In the genomic region with DNA sequence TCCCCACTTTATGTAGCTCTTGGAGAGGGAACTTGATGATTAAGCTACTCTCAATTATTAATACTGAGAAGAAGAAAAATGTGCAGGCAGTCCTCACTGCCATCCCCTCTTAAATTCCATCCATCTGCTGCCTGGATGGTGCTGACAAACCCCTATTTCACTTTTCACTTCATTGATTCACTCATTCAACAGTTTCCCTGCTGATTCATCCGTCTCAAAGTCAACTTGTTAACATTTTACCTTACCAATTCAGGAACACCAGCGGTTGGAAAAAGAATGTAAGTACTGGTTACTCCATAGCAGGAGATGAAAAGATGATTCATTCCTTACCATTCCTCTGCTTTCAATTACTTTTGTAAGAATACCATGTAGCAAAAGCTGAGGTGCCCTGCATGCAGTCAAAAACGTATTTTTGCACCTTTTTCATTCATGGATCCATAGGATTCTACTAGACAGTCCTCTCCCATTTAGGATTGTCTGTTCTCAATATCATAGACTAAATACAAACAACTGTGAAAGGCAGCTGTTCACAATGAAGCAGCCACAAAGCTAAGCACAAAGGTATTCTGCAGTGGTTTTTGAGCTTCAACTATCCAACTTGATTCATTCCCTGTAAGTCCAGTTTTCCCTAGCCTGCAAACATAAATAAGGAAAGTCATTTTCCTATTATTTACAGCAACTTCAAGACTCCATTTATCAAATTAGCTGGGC, we compare ENCODE assay signal across 13 cellular contexts.
DNase-seq lines count a peak whose midpoint lies in the region; ATAC-seq and TF ChIP-seq lines count a peak whose summit lies in the region.
"Had no signal": no experiment of that assay in that cellular context is flagged by ENCODE, and none has a peak within 500 bp of the region (broad histone marks: within the 10 kb centered on the region; RNA-seq: fewer than 3 reads in every experiment).

No MANE protein-coding gene starts in this region.

- no peak overlapping the region for H4K8ac ChIP-seq in mesenchymal stem cell (ENCODE audit: low read length)

- no peak overlapping the region for H2AFZ ChIP-seq in mammary epithelial cell (ENCODE audit: low read depth, low read length)
- H2AFZ ChIP-seq in mesenchymal stem cell (ENCODE audit: low read depth, low read length): no peak overlapping the region
- H2AFZ ChIP-seq in Karpas-422 (ENCODE audit: low read length): no peak overlapping the region

- H3K4me1 Mint-ChIP-seq in activated CD8-positive, alpha-beta T cell treated with anti-CD3 and anti-CD28 coated beads for 36 hours (ENCODE audit: low read depth): peaks cover 22% of the 10 kb centered on the region
- H3K4me1 Mint-ChIP-seq: activated B cell treated with CpG ODN at 0.5 μM for 24 hours had no signal

- no peak overlapping the region for H2BK12ac ChIP-seq in mesenchymal stem cell (ENCODE audit: low read length in 2 of 2)

- H3K27ac Mint-ChIP-seq in activated CD8-positive, alpha-beta T cell treated with anti-CD3 and anti-CD28 coated beads for 36 hours: no peak overlapping the region
- H3K27ac Mint-ChIP-seq: activated B cell treated with CpG ODN at 0.5 μM for 24 hours had no signal

- H3K9me3 ChIP-seq in mammary epithelial cell (replicated peaks; ENCODE audit: insufficient read depth, low read length): no peaks in the 10 kb centered on the region
- no peaks in the 10 kb centered on the region for H3K9me3 ChIP-seq in mesenchymal stem cell (ENCODE audit: control insufficient read depth, low read length)
- no peaks in the 10 kb centered on the region for H3K9me3 ChIP-seq in Karpas-422 (ENCODE audit: low read length)
- H3K9me3 ChIP-seq: MG63, uterus had no signal

- dilution Hi-C loops in mammary epithelial cell (cut with HindIII; ENCODE audit: low sequenced_read_pairs): no loop called here

- no peaks in the 10 kb centered on the region for H3K27me3 ChIP-seq in mammary epithelial cell (ENCODE audit: insufficient read depth, low read length)
- H3K27me3 ChIP-seq in mesenchymal stem cell (ENCODE audit: control insufficient read depth in 1 of 2, insufficient read depth in 1 of 2, low read length in 2 of 2): no peaks in the 10 kb centered on the region
- H3K27me3 ChIP-seq in Karpas-422 (ENCODE audit: low read length): 0 out of 2 replicates have a peak, but pooled peaks cover 3% of the 10 kb centered on the region
- H3K27me3 ChIP-seq: MG63, uterus had no signal

- 65% methylated on average over 3 of the region's 3 CpGs for WGBS in mammary epithelial cell (ENCODE audit: low coverage, missing lambda C conversion rate)
- WGBS in mesenchymal stem cell: 24% methylated on average over 3 of the region's 3 CpGs

- BruUV-seq in mammary epithelial cell (replicated peaks; lab: Mats Ljungman, UMichigan): no TSS peak

- H3K14ac ChIP-seq in mesenchymal stem cell (ENCODE audit: low read length in 2 of 2): no peak overlapping the region

- no peak overlapping the region for H4K91ac ChIP-seq in mesenchymal stem cell (ENCODE audit: low read length)

- H2AK5ac ChIP-seq in mesenchymal stem cell (ENCODE audit: low read length, severe bottlenecking): peak overlapping the region; percentile 71

- DNase-seq in AG20443 (ENCODE audit: low spot score) (peak; percentile 65), HS-5 (ENCODE audit: low read depth) (peak; percentile 92), mammary epithelial cell (peak; percentile 90), mesenchymal stem cell (peak; percentile 88), Karpas-422 (no peak)
- no peak for DNase-seq in activated CD8-positive, alpha-beta T cell treated with anti-CD3 and anti-CD28 coated beads for 36 hours
- DNase-seq: activated B cell treated with CpG ODN at 0.5 μM for 24 hours, MG63, NCI-H510A, uterus had no signal

- no peak for TF ChIP-seq CTCF in mammary epithelial cell (conservative IDR thresholded peaks at IDR 0.05 in 1 of 2, IDR thresholded peaks at IDR 0.05 in 1 of 2; ENCODE audit: extremely low read depth in 1 of 2, insufficient read depth in 1 of 2, low read depth in 1 of 2, low read length in 2 of 2)
- TF ChIP-seq CTCF in activated CD8-positive, alpha-beta T cell treated with anti-CD3 and anti-CD28 coated beads for 36 hours (IDR thresholded peaks at IDR 0.05): no peak

- no peak overlapping the region for H2BK120ac ChIP-seq in mesenchymal stem cell (ENCODE audit: low read depth, low read length)

- H3K27ac ChIP-seq in mammary epithelial cell (ENCODE audit: insufficient read depth, low read depth, low read length) (no peak overlapping the region), mesenchymal stem cell (ENCODE audit: low read length, poor library complexity, severe bottlenecking) (peak overlapping the region; percentile 92), Karpas-422 (ENCODE audit: low read length) (no peak overlapping the region)
- H3K27ac ChIP-seq: uterus had no signal

- no peak overlapping the region for H3K4ac ChIP-seq in mesenchymal stem cell (ENCODE audit: low read depth in 1 of 2, low read length in 2 of 2)

- no peak for ATAC-seq in activated CD8-positive, alpha-beta T cell treated with anti-CD3 and anti-CD28 coated beads for 36 hours
- no peak for ATAC-seq in HG03439 (IDR thresholded peaks at IDR 0.05; ENCODE audit: unreplicated experiment)
- ATAC-seq in HG03520 (IDR thresholded peaks at IDR 0.05; ENCODE audit: unreplicated experiment): no peak

- no peaks in the 10 kb centered on the region for H3K36me3 Mint-ChIP-seq in activated CD8-positive, alpha-beta T cell treated with anti-CD3 and anti-CD28 coated beads for 36 hours (ENCODE audit: low read depth)

- no peaks in the 10 kb centered on the region for H3K79me1 ChIP-seq in mesenchymal stem cell (replicated peaks; ENCODE audit: low read length, poor library complexity, severe bottlenecking)

- H3K4me1 ChIP-seq in mammary epithelial cell (ENCODE audit: insufficient read depth, low read length) (peaks cover 16% of the 10 kb centered on the region), mesenchymal stem cell (ENCODE audit: control insufficient read depth, insufficient read depth, low read depth, low read length) (peaks cover 17% of the 10 kb centered on the region), Karpas-422 (ENCODE audit: low read length) (no peaks in the 10 kb centered on the region)

- H3K9ac ChIP-seq in mammary epithelial cell (ENCODE audit: insufficient read depth, low read length) (no peak overlapping the region), mesenchymal stem cell (ENCODE audit: low read length) (peak overlapping the region; percentile 91), Karpas-422 (ENCODE audit: low read length) (no peak overlapping the region)

- H2BK15ac ChIP-seq in mesenchymal stem cell (ENCODE audit: low read depth, poor library complexity, severe bottlenecking): no peak overlapping the region

- H3K9me3 Mint-ChIP-seq in activated CD8-positive, alpha-beta T cell treated with anti-CD3 and anti-CD28 coated beads for 36 hours: no peaks in the 10 kb centered on the region
- H3K9me3 Mint-ChIP-seq: activated B cell treated with CpG ODN at 0.5 μM for 24 hours had no signal

- no peak overlapping the region for H3K23ac ChIP-seq in mesenchymal stem cell (ENCODE audit: low read length in 2 of 2)

- H3K9me2 ChIP-seq in Karpas-422 (replicated peaks; ENCODE audit: insufficient read depth, low read length): no peaks in the 10 kb centered on the region

- H3K4me3 ChIP-seq in mammary epithelial cell (replicated peaks in 1 of 3; ENCODE audit: insufficient read depth in 1 of 3, low read depth in 2 of 3, low read length in 3 of 3) (no peak overlapping the region), mesenchymal stem cell (ENCODE audit: insufficient read depth in 1 of 2, low read depth in 1 of 2, low read length in 2 of 2) (no peak overlapping the region), Karpas-422 (ENCODE audit: low read length) (no peak overlapping the region)
- H3K4me3 ChIP-seq: coronary artery, MG63, uterus had no signal

- H2BK5ac ChIP-seq in mesenchymal stem cell (ENCODE audit: low read depth, low read length, poor library complexity, severe bottlenecking): no peak overlapping the region

- H4K20me1 ChIP-seq in mammary epithelial cell (ENCODE audit: insufficient read depth, low read length): no peaks in the 10 kb centered on the region
- H4K20me1 ChIP-seq in Karpas-422 (ENCODE audit: insufficient read depth, low read depth, low read length): no peaks in the 10 kb centered on the region

- H3K4me2 ChIP-seq in mammary epithelial cell (ENCODE audit: insufficient read depth, low read depth, low read length): no peak overlapping the region
- H3K4me2 ChIP-seq in mesenchymal stem cell (ENCODE audit: low read length, poor library complexity, severe bottlenecking): no peak overlapping the region
- H3K4me2 ChIP-seq in Karpas-422 (ENCODE audit: low read depth, low read length, poor library complexity, severe bottlenecking): no peak overlapping the region

- CTCF ChIA-PET in mammary epithelial cell (lab: Charles Lee; ENCODE audit: low non-redundant PET): no interaction called here
- CTCF ChIA-PET in activated CD8-positive, alpha-beta T cell treated with anti-CD3 and anti-CD28 coated beads for 36 hours (lab: Charles Lee): interaction anchor here (1.3 kb wide), 1 partner anchor 20 kb away, joined by 3 read pairs; no protein-coding TSS in a partner anchor

- no peaks in the 10 kb centered on the region for H3K79me2 ChIP-seq in mammary epithelial cell (ENCODE audit: insufficient read depth, low read length)
- H3K79me2 ChIP-seq in Karpas-422 (ENCODE audit: low read length): no peaks in the 10 kb centered on the region

- H3K36me3 ChIP-seq in mammary epithelial cell (ENCODE audit: insufficient read depth, low read length) (no peaks in the 10 kb centered on the region), mesenchymal stem cell (ENCODE audit: control insufficient read depth in 1 of 2, insufficient read depth in 2 of 2, low read depth in 1 of 2, low read length in 2 of 2) (peaks cover 0 to 2% of the 10 kb centered on the region in 2 experiments), Karpas-422 (ENCODE audit: insufficient read depth, low read length) (no peaks in the 10 kb centered on the region)
- H3K36me3 ChIP-seq: MG63, uterus had no signal

- POLR2A ChIA-PET in activated CD8-positive, alpha-beta T cell treated with anti-CD3 and anti-CD28 coated beads for 36 hours (lab: Charles Lee): no interaction called here

- intact Hi-C loops in mammary epithelial cell (cut with micrococcal nuclease): no loop called here
- intact Hi-C loops in activated CD8-positive, alpha-beta T cell treated with anti-CD3 and anti-CD28 coated beads for 36 hours (cut with micrococcal nuclease): no loop called here

- H3K18ac ChIP-seq in mesenchymal stem cell (ENCODE audit: low read depth in 1 of 2, low read length in 2 of 2): peak overlapping the region in 1 of 2 experiments; percentile 25

- H3K27me3 Mint-ChIP-seq in activated CD8-positive, alpha-beta T cell treated with anti-CD3 and anti-CD28 coated beads for 36 hours: peaks cover 23% of the 10 kb centered on the region

- no peak overlapping the region for H3K4me3 Mint-ChIP-seq in activated CD8-positive, alpha-beta T cell treated with anti-CD3 and anti-CD28 coated beads for 36 hours
- H3K4me3 Mint-ChIP-seq: activated B cell treated with CpG ODN at 0.5 μM for 24 hours had no signal

- in situ Hi-C loops in mammary epithelial cell (cut with MboI; ENCODE audit: low sequenced_read_pairs in 2 of 2): no loop called here

Comparison
In these comparisons a context has a peak if more than half of its experiments do, and no peak if none do; other contexts are left out.
1. DNase-seq: peak in AG20443 (single experiment), HS-5 (single experiment), mammary epithelial cell (single experiment) and mesenchymal stem cell (single experiment); none in activated CD8-positive, alpha-beta T cell treated with anti-CD3 and anti-CD28 coated beads for 36 hours (single experiment) and Karpas-422 (single experiment).